ENCODE assay signal across 9 cellular contexts in the genomic region with DNA sequence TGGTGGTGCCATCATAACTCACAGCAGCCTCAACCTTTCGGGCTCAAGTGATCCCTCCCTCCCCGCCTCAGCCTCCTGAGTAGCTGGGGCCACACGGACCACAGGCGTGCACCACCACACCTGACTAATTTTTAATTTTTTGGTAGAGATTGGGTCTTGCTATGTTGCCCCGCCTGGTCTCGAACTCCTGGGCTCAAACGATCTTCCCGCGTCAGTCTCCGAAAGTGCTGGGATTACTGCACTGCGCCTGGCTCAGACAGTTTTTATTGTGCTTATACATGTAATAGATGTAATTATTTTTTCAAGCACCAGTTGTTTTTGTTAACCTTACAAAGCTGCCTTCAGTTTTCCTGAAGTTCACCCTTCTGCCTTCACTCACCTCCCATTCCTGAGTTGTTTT. TPM values are rescaled to one million over a fixed set of nuclear protein-coding genes. Genes with fewer than 3 reads are reported as not detected.
DNase-seq lines count a peak whose midpoint lies in the region; ATAC-seq and TF ChIP-seq lines count a peak whose summit lies in the region.
"Had no signal": no experiment of that assay in that cellular context is flagged by ENCODE, and none has a peak within 500 bp of the region (broad histone marks: within the 10 kb centered on the region; RNA-seq: fewer than 3 reads in every experiment).

No MANE protein-coding gene starts in this region.

- 94 to 95% (median 94%) methylated on average over 11 of the region's 11 CpGs for WGBS in psoas muscle, 3 donors

- TF ChIP-seq CTCF in DOHH2 (IDR thresholded peaks at IDR 0.05; ENCODE audit: low read depth, low read length, poor library complexity, severe bottlenecking) (no peak), OCI-LY7 (conservative IDR thresholded peaks at IDR 0.05; ENCODE audit: low read length) (no peak), psoas muscle (IDR thresholded peaks at IDR 0.05) (no peak)

- H2AFZ ChIP-seq in OCI-LY7 (ENCODE audit: low read length), result peak overlapping the region; percentile 80

- H3K9me3 ChIP-seq in DOHH2 (ENCODE audit: control insufficient read depth, insufficient read depth, low read length) (no peaks in the 10 kb centered on the region), OCI-LY7 (ENCODE audit: low read length) (no peaks in the 10 kb centered on the region), endocrine pancreas (ENCODE audit: control insufficient read depth, low read length) (no peaks in the 10 kb centered on the region), psoas muscle (no peaks in the 10 kb centered on the region)
- H3K9me3 ChIP-seq: HAP-1 had no signal

- CTCF ChIA-PET in OCI-LY7 (lab: Charles Lee; ENCODE audit: unreplicated experiment), result interaction anchor here (0.5 to 1.1 kb wide), 4 partner anchors 12 to 90 kb away, joined by 5 to 9 read pairs (median 6); no protein-coding TSS in a partner anchor

- peaks cover 30% of the 10 kb centered on the region for H3K36me3 ChIP-seq in DOHH2 (ENCODE audit: control insufficient read depth, low read length)
- peaks cover 19% of the 10 kb centered on the region for H3K36me3 ChIP-seq in OCI-LY7 (ENCODE audit: insufficient read depth, low read length)
- peaks cover under 1% of the 10 kb centered on the region for H3K36me3 ChIP-seq in endocrine pancreas (ENCODE audit: control insufficient read depth, insufficient read depth, low read length)
- peaks cover under 1 to 18% of the 10 kb centered on the region in 2 donors for H3K36me3 ChIP-seq in psoas muscle (ENCODE audit: insufficient read depth in 1 of 2, low read depth in 1 of 2)

- no TSS peak for BruUV-seq in OCI-LY7 (replicated peaks; lab: Mats Ljungman, UMichigan)

- H3K79me2 ChIP-seq in DOHH2 (ENCODE audit: control insufficient read depth, low read length) (peaks cover 71% of the 10 kb centered on the region), OCI-LY7 (ENCODE audit: insufficient read depth, low read depth, low read length) (peaks cover 22% of the 10 kb centered on the region; the same call in 1 of the 2 replicates)

- peaks cover 11% of the 10 kb centered on the region for H3F3A ChIP-seq in DOHH2 (ENCODE audit: control insufficient read depth, insufficient read depth)

- H3K4me3 ChIP-seq in DOHH2 (ENCODE audit: low read length) (peak overlapping the region; percentile 81), OCI-LY7 (ENCODE audit: low read depth, low read length, poor library complexity, severe bottlenecking) (peak overlapping the region; percentile 68), endocrine pancreas (ENCODE audit: control insufficient read depth, insufficient read depth, low read length) (peak overlapping the region; percentile 49), psoas muscle (peak overlapping the region; percentile 65)

- no peaks in the 10 kb centered on the region for H3K27me3 ChIP-seq in DOHH2 (ENCODE audit: control insufficient read depth, low read length)
- H3K27me3 ChIP-seq in endocrine pancreas (ENCODE audit: control insufficient read depth, insufficient read depth, low read length), result no peaks in the 10 kb centered on the region
- H3K27me3 ChIP-seq in psoas muscle (ENCODE audit: insufficient read depth in 3 of 3, low read length in 2 of 3), result no peaks in the 10 kb centered on the region

- H3K4me2 ChIP-seq in DOHH2 (ENCODE audit: low read length) (peak overlapping the region; percentile 98), OCI-LY7 (ENCODE audit: low read length) (peak overlapping the region; percentile 79)

- ATAC-seq in psoas muscle (no peak), HG03342 (IDR thresholded peaks at IDR 0.05; ENCODE audit: unreplicated experiment) (no peak), HG02610 (IDR thresholded peaks at IDR 0.05; ENCODE audit: unreplicated experiment) (no peak)

- no peak for DNase-seq in OCI-LY7 (ENCODE audit: low spot score)
- no peak for DNase-seq in psoas muscle
- DNase-seq in NCI-H446 (lab: John Stamatoyannopoulos, UW), result no peak
- no peak for DNase-seq in NCI-H1417 treated with DMSO at 0.1 percent for 48 hours (lab: John Stamatoyannopoulos, UW)

- no peak overlapping the region for H3K9ac ChIP-seq in endocrine pancreas (ENCODE audit: control insufficient read depth, insufficient read depth, low read length)

- intact Hi-C loops in OCI-LY7 (cut with micrococcal nuclease; ENCODE audit: unreplicated experiment), result no loop called here
- intact Hi-C loops in psoas muscle (cut with DNase I), result loop anchor here (5.0 to 10.0 kb wide), 4 partner anchors 35 to 202 kb away; a partner anchor contains a TSS

- H3K4me1 ChIP-seq in DOHH2 (ENCODE audit: control insufficient read depth, low read length) (peaks cover 30% of the 10 kb centered on the region), OCI-LY7 (ENCODE audit: insufficient read depth, low read length, poor library complexity, severe bottlenecking) (peaks cover 22% of the 10 kb centered on the region), endocrine pancreas (ENCODE audit: control insufficient read depth, insufficient read depth, low read length) (no peaks in the 10 kb centered on the region), psoas muscle (peaks cover 18% of the 10 kb centered on the region)

- POLR2A ChIA-PET in OCI-LY7 (lab: Charles Lee), result interaction anchor here (0.6 to 2.5 kb wide), 8 partner anchors 10 to 625 kb away, joined by 3 to 19 read pairs (median 5); a partner anchor contains a TSS

- H3K27ac ChIP-seq in DOHH2 (ENCODE audit: low read depth, low read length), result no peak overlapping the region
- H3K27ac ChIP-seq in OCI-LY7 (ENCODE audit: low read depth, low read length, poor library complexity, severe bottlenecking), result no peak overlapping the region
- H3K27ac ChIP-seq in psoas muscle, result peak overlapping the region; percentile 66

- H3K9me2 ChIP-seq in DOHH2 (replicated peaks; ENCODE audit: control insufficient read depth, low read length) (no peaks in the 10 kb centered on the region), OCI-LY7 (ENCODE audit: insufficient read depth, low read length) (no peaks in the 10 kb centered on the region)

- H4K20me1 ChIP-seq in DOHH2 (ENCODE audit: control insufficient read depth, insufficient read depth, low read depth, low read length) (no peaks in the 10 kb centered on the region), OCI-LY7 (ENCODE audit: insufficient read depth, low read length) (no peaks in the 10 kb centered on the region)

RNA-seq across cellular contexts. Expression of a gene that starts 38.0 kb away (rescaled TPM):
- total RNA-seq in OCI-LY7 (2014; rRNA removed; shearing (Covaris generic)), result 264 and 349 TPM in 2 replicates
- total RNA-seq in OCI-LY7 (2022) (492 and 532 TPM in 2 replicates), psoas muscle (10 to 100 TPM; 16.0 to 37.2 (median 20.6) TPM)
- 10 to 100 TPM; 13.9 to 27.5 (median 17.7) TPM for polyA plus RNA-seq in psoas muscle

RNA-seq across cellular contexts. Expression of a gene that starts 58.7 kb away (rescaled TPM):
- 0.35 TPM in 1 of 2 replicates, not detected in the other for total RNA-seq in OCI-LY7 (2014; rRNA removed; shearing (Covaris generic))
- total RNA-seq in OCI-LY7 (2022) (1.8 and 2.3 TPM in 2 replicates), psoas muscle (1 to 10 TPM; 2.3 to 5.3 (median 3.4) TPM)
- 1 to 10 TPM; 1.2 to 5.3 (median 3.3) TPM for polyA plus RNA-seq in psoas muscle

Comparison
In these comparisons a context has a peak if more than half of its experiments do, and no peak if none do; other contexts are left out.
1. RNA of a gene that starts 38.0 kb away (total RNA-seq): 264 to 532 TPM in OCI-LY7; 16.0 to 37.2 TPM in psoas muscle; every median in the first group is over 4 times any median in the second.
2. Peak in every context shown above with its lines, with median percentiles within 50 percentile points of each other: H3K4me3 ChIP-seq.